ENCODE assay signal across 8 cellular contexts in genomic region chr10:103472005-103472404, GRCh38. TPM values are rescaled to one million over a fixed set of nuclear protein-coding genes. Genes with fewer than 3 reads are reported as not detected.
DNase-seq lines count a peak whose midpoint lies in the region; ATAC-seq, FAIRE-seq and TF ChIP-seq lines count a peak whose summit lies in the region.

No MANE protein-coding gene starts in this region.

- H3K27ac Mint-ChIP-seq in nephron progenitor cell = peak overlapping the region; percentile 55

- intact Hi-C loops in HCT116 (cut with micrococcal nuclease) = no loop called here

- no peak for DNase-seq in GM18507 (ENCODE audit: extremely low spot score, insufficient read length, low read depth)
- no peak for DNase-seq in HCT116 (ENCODE audit: low read depth, low spot score)
- peak; percentile 57 for DNase-seq in SKM-1 (lab: John Stamatoyannopoulos, UW; ENCODE audit: unreplicated experiment)
- DNase-seq in nephron progenitor cell = no peak
- no peak for DNase-seq in NCI-H1694 treated with DMSO at 0.1 percent for 48 hours (lab: John Stamatoyannopoulos, UW)
- no peak for DNase-seq in NCI-H2227 treated with DMSO at 0.1 percent for 48 hours (lab: John Stamatoyannopoulos, UW)
- DNase-seq in H4 (ENCODE audit: low spot score) = no peak

- no peaks in the 10 kb centered on the region for H3K36me3 Mint-ChIP-seq in nephron progenitor cell (ENCODE audit: low read depth)

- no TSS peak for BruUV-seq in HCT116 (replicated peaks; lab: Mats Ljungman, UMichigan)

- H3K36me3 ChIP-seq in HCT116 (ENCODE audit: control insufficient read depth in 1 of 2, insufficient read depth in 2 of 2, low read length in 2 of 2) = no peaks in the 10 kb centered on the region

- H2AFZ ChIP-seq in HCT116 (ENCODE audit: low read depth, low read length, poor library complexity, severe bottlenecking) = no peak overlapping the region

- no peaks in the 10 kb centered on the region for H3K79me2 ChIP-seq in HCT116 (ENCODE audit: insufficient read depth, low read length)

- POLR2A ChIA-PET in HCT116 (lab: Charles Lee) = interaction anchor here (0.7 kb wide), 1 partner anchor 21 kb away, joined by 3 read pairs; no protein-coding TSS in a partner anchor

- TF ChIP-seq RAD21 in HCT116 (IDR thresholded peaks at IDR 0.05; ENCODE audit: low read depth) = no peak

- H3K4me2 ChIP-seq in HCT116 (ENCODE audit: low read length) = peak overlapping the region; percentile 33

- H3K9me3 Mint-ChIP-seq in nephron progenitor cell = no peaks in the 10 kb centered on the region

- peaks cover 22% of the 10 kb centered on the region for H3K4me1 Mint-ChIP-seq in nephron progenitor cell

- no peaks in the 10 kb centered on the region for H3K27me3 ChIP-seq in HCT116 (ENCODE audit: insufficient read depth, low read length)

- H3K9me2 ChIP-seq in HCT116 (ENCODE audit: insufficient read depth) = no peaks in the 10 kb centered on the region

- H3K27me3 Mint-ChIP-seq in nephron progenitor cell (ENCODE audit: low read depth, poor library complexity) = peaks cover 15% of the 10 kb centered on the region

- peak overlapping the region; percentile 24 for H3K4me3 Mint-ChIP-seq in nephron progenitor cell

- ATAC-seq in HCT116 = no peak
- ATAC-seq in HG03139 (IDR thresholded peaks at IDR 0.05; ENCODE audit: unreplicated experiment) = no peak

- TF ChIP-seq CTCF in HCT116 (IDR thresholded peaks at IDR 0.05 in 2 of 3, conservative IDR thresholded peaks at IDR 0.05 in 1 of 3; ENCODE audit: borderline replicate concordance in 1 of 3, insufficient read depth in 1 of 3, low read depth in 2 of 3, low read length in 2 of 3) (no peak), nephron progenitor cell (IDR thresholded peaks at IDR 0.05) (no peak)

- peaks cover 8 to 22% of the 10 kb centered on the region in 2 experiments; a peak in 3 of 4 replicates for H3K4me1 ChIP-seq in HCT116 (ENCODE audit: control insufficient read depth in 1 of 2, insufficient read depth in 2 of 2, low read length in 2 of 2)

- H3K9me3 ChIP-seq in HCT116 (ENCODE audit: control insufficient read depth in 1 of 2, insufficient read depth in 1 of 2, low read depth in 1 of 2, low read length in 2 of 2) = no peaks in the 10 kb centered on the region

- H4K20me1 ChIP-seq in HCT116 (ENCODE audit: insufficient read depth) = no peaks in the 10 kb centered on the region

- no peak overlapping the region for H3K27ac ChIP-seq in HCT116 (ENCODE audit: low read depth, low read length)

- FAIRE-seq in GM18507 (lab: Jason Lieb, UNC) = peak; percentile 87

- RAD21 ChIA-PET in HCT116 (lab: Charles Lee; ENCODE audit: low non-redundant PET in 1 of 2, low total read pairs in 2 of 2, uncharacterized antibody in 2 of 2, unreplicated experiment in 2 of 2) = no interaction called here

- CTCF ChIA-PET in HCT116 (lab: Charles Lee) = interaction anchor here (1.5 to 1.7 kb wide), 2 partner anchors 9 to 14 kb away, joined by 4 to 6 read pairs; no protein-coding TSS in a partner anchor

- no peak for TF ChIP-seq POLR2A in HCT116 (IDR thresholded peaks at IDR 0.05; ENCODE audit: borderline replicate concordance, extremely low read depth, insufficient read depth, insufficient read length)

- no peak overlapping the region for H3K9ac ChIP-seq in HCT116 (ENCODE audit: low read length)

- H3K4me3 ChIP-seq in HCT116 (replicated peaks in 1 of 2; ENCODE audit: low read depth in 1 of 2, low read length in 2 of 2) = no peak overlapping the region

TF ChIP-seq in HCT116, 20 proteins besides CTCF, POLR2A, EP300 and RAD21:
- no peak for TF ChIP-seq ZNF274 (IDR thresholded peaks at IDR 0.05; ENCODE audit: low read depth, low read length)

RNA-seq across cellular contexts. Expression of gene CALHM3, which starts 7.0 kb away (rescaled TPM):
- total RNA-seq in HCT116 (2021; ENCODE audit: unreplicated experiment) = 0.49 TPM
- 0.74 and 1.1 TPM in 2 replicates for polyA plus RNA-seq in HCT116 (2012)
- total RNA-seq in H4 (2014; rRNA removed; shearing (Covaris generic)) = 0.23 TPM in 1 of 2 replicates, not detected in the other

RNA-seq across cellular contexts. Expression of gene CALHM1, which starts 13.3 kb away (rescaled TPM):
- not detected for total RNA-seq in HCT116 (2021; ENCODE audit: unreplicated experiment)
- polyA plus RNA-seq in HCT116 (2012) = 0.02 and 0.05 TPM in 2 replicates
- not detected in 2 replicates for total RNA-seq in H4 (2014; rRNA removed; shearing (Covaris generic))

RNA-seq across cellular contexts. Expression of gene CALHM2, which starts 19.8 kb away (rescaled TPM):
- total RNA-seq in HCT116 (2021; ENCODE audit: unreplicated experiment) = 46.1 TPM
- polyA plus RNA-seq in HCT116 (2012) = 52.2 and 53.5 TPM in 2 replicates
- 0.43 and 0.97 TPM in 2 replicates for total RNA-seq in H4 (2014; rRNA removed; shearing (Covaris generic))

RNA-seq across cellular contexts. Expression of gene NEURL1, which starts 21.5 kb away (rescaled TPM):
- total RNA-seq in HCT116 (2021; ENCODE audit: unreplicated experiment) = 1.4 TPM
- 2.2 and 3.4 TPM in 2 replicates for polyA plus RNA-seq in HCT116 (2012)
- total RNA-seq in H4 (2014; rRNA removed; shearing (Covaris generic)) = 0.10 and 0.72 TPM in 2 replicates

Comparison
In these comparisons a context has a peak if more than half of its experiments do, and no peak if none do; other contexts are left out.
1. RNA of gene CALHM2, which starts 19.8 kb away (total RNA-seq): 46.1 TPM in HCT116 (single experiment); 0.43 to 0.97 TPM in H4; every median in the first group is over 10 times any median in the second.